ENCODE assay signal across 13 cellular contexts in genomic region chr17:72613411-72614292, GRCh38.
DNase-seq lines count a peak whose midpoint lies in the region; ATAC-seq, FAIRE-seq and TF ChIP-seq lines count a peak whose summit lies in the region.
"Had no signal": no experiment of that assay in that cellular context is flagged by ENCODE, and none has a peak within 500 bp of the region (broad histone marks: within the 10 kb centered on the region; RNA-seq: fewer than 3 reads in every experiment).

No MANE protein-coding gene starts in this region.

- no peaks in the 10 kb centered on the region for H3K9me3 ChIP-seq in lower lobe of right lung
- H3K9me3 ChIP-seq: ascending aorta had no signal

- no peak for TF ChIP-seq RAD21 in Ishikawa (IDR thresholded peaks at IDR 0.05; ENCODE audit: low read depth)

- in situ Hi-C loops in ACHN (cut with HindIII; ENCODE audit: low pct_ligation_motif_present, low pct_unique_long_range_greater_than_20kb, low sequenced_read_pairs), result no loop called here

- ATAC-seq in lower lobe of right lung, result no peak
- ATAC-seq in HG02885 (IDR thresholded peaks at IDR 0.05; ENCODE audit: poor library complexity, unreplicated experiment), result no peak
- ATAC-seq: stimulated activated effector memory CD8-positive, alpha-beta T cell treated with anti-CD3 and anti-CD28 coated beads, Interleukin-12 subunit alpha, Interleukin-12 subunit beta, amount 100 ng/mL, for 72 hours had no signal

- FAIRE-seq in GM12892 (lab: Jason Lieb, UNC), result no peak

- TF ChIP-seq POLR2A in GM12892 (IDR thresholded peaks at IDR 0.05; ENCODE audit: low read depth, low read length), result no peak

- peak; percentile 58; the same call in 1 of the 2 replicates for TF ChIP-seq EP300 in Ishikawa (IDR thresholded peaks at IDR 0.05; ENCODE audit: borderline replicate concordance)

- H3K36me3 ChIP-seq in lower lobe of right lung, result no peaks in the 10 kb centered on the region
- H3K36me3 ChIP-seq: ascending aorta had no signal

- no peaks in the 10 kb centered on the region for H3K27me3 ChIP-seq in lower lobe of right lung (ENCODE audit: low read depth)
- H3K27me3 ChIP-seq: ascending aorta had no signal

- no peak overlapping the region for H3K27ac ChIP-seq in lower lobe of right lung
- H3K27ac ChIP-seq: ascending aorta had no signal

- H3K4me1 ChIP-seq in lower lobe of right lung, result no peaks in the 10 kb centered on the region
- H3K4me1 ChIP-seq: ascending aorta had no signal

- intact Hi-C loops in lower lobe of right lung (cut with DNase I), result no loop called here

- DNase-seq in ACHN (peak; percentile 76), amniotic epithelial cell (ENCODE audit: low read depth) (peak; percentile 72), kidney glomerular epithelial cell (lab: John Stamatoyannopoulos, UW) (peak; percentile 51), GM12892 (ENCODE audit: insufficient read length) (no peak), lower lobe of right lung (no peak), NCI-H510A (lab: John Stamatoyannopoulos, UW) (no peak)
- DNase-seq: activated CD4-positive, alpha-beta T cell treated with anti-CD3 and anti-CD28 coated beads, Interleukin-2, amount 50 U/mL, for 48 hours; C1 segment of cervical spinal cord; retina had no signal

- TF ChIP-seq CTCF in lower lobe of right lung (IDR thresholded peaks at IDR 0.05), result no peak

- H3K4me3 ChIP-seq in lower lobe of right lung, result no peak overlapping the region
- H3K4me3 ChIP-seq: ascending aorta had no signal

TF ChIP-seq in Ishikawa, 13 proteins besides CTCF, POLR2A, EP300 and RAD21:
- TF ChIP-seq TEAD4 (IDR thresholded peaks at IDR 0.05) (peak; percentile 50; the same call in 1 of the 2 replicates), NFIC (IDR thresholded peaks at IDR 0.05) (no peak), FOXM1 (IDR thresholded peaks at IDR 0.05; ENCODE audit: borderline replicate concordance, low read depth) (no peak), MAX (IDR thresholded peaks at IDR 0.05) (0 out of 2 replicates have a peak, but pooled peaks have one; percentile 9), TCF12 (IDR thresholded peaks at IDR 0.05; ENCODE audit: low read depth) (peak; percentile 45; the same call in 1 of the 2 replicates), CREB1 (IDR thresholded peaks at IDR 0.05; ENCODE audit: low read depth) (no peak), ZBTB7A (IDR thresholded peaks at IDR 0.05; ENCODE audit: low read depth) (no peak), TAF1 (IDR thresholded peaks at IDR 0.05; ENCODE audit: low read depth) (no peak), YY1 (IDR thresholded peaks at IDR 0.05; ENCODE audit: low read depth) (no peak), REST (IDR thresholded peaks at IDR 0.05; ENCODE audit: low read depth) (no peak), EGR1 (IDR thresholded peaks at IDR 0.05) (no peak), USF1 (IDR thresholded peaks at IDR 0.05) (no peak), CEBPB (IDR thresholded peaks at IDR 0.05) (peak; percentile 90)

Comparison
In these comparisons a context has a peak if more than half of its experiments do, and no peak if none do; other contexts are left out.
1. DNase-seq: peak in ACHN (single experiment), amniotic epithelial cell (single experiment) and kidney glomerular epithelial cell (single experiment); none in GM12892 (single experiment), lower lobe of right lung (single experiment) and NCI-H510A (single experiment).